Comparison of ENCODE assay signal across 20 cellular contexts in the genomic region with DNA sequence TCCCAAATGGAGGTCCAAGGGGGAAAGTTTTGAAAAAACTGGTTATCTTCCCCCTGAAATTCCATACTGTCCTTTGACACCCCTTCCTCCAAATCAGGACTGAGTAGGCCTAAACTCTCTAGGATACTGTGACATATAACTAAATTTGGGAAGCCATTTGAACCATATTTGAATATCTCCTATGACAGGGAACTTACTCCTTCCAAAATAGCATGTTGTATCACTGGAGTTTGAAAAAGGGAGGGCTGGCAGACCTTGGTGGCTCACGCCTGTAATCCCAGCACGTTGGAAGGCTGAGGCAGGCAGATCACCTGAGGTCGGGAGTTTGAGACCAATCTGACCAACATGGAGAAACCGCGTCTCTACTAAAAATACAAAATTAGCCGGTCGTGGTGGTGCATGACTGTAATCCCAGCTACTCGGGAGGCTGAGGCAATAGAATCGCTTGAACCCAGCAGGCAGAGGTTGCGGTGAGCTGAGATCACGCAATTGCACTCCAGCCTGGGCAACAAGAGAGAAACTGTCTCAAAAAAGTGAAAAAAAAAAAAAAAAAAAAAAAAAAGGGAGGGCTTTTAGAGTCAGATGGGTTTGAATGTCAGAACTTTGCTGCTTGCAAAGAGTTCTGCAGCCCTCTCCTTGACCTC. TPM values are rescaled to one million over a fixed set of nuclear protein-coding genes. Genes with fewer than 3 reads are reported as not detected.
DNase-seq lines count a peak whose midpoint lies in the region; ATAC-seq, FAIRE-seq and TF ChIP-seq lines count a peak whose summit lies in the region.
"Had no signal": no experiment of that assay in that cellular context is flagged by ENCODE, and none has a peak within 500 bp of the region (broad histone marks: within the 10 kb centered on the region; RNA-seq: fewer than 3 reads in every experiment).

No MANE protein-coding gene starts in this region.

- H3K79me2 ChIP-seq in ACC112 (ENCODE audit: control insufficient read depth, insufficient read depth, low read length, unreplicated experiment) (peaks cover 35% of the 10 kb centered on the region), KMS-11 (ENCODE audit: insufficient read depth, low read depth) (peaks cover 12% of the 10 kb centered on the region; the same call in 1 of the 2 replicates), astrocyte (ENCODE audit: insufficient read depth, low read length) (peaks cover 64% of the 10 kb centered on the region)

- H3K9me3 ChIP-seq in astrocyte (ENCODE audit: insufficient read depth, low read depth, low read length): no peaks in the 10 kb centered on the region
- H3K9me3 ChIP-seq: SK-N-SH, suprapubic skin had no signal

- H3K4me2 ChIP-seq in KMS-11: peak overlapping the region; percentile 91
- H3K4me2 ChIP-seq in astrocyte (ENCODE audit: low read length): no peak overlapping the region
- H3K4me2 ChIP-seq: SK-N-SH had no signal

- ATAC-seq in naive B cell (ENCODE audit: low read depth in 2 of 2) (no peak), GM21737 (IDR thresholded peaks at IDR 0.05; ENCODE audit: unreplicated experiment) (no peak)

- no peak for TF ChIP-seq CTCF in KMS-11 (conservative IDR thresholded peaks at IDR 0.05; ENCODE audit: low read depth, low read length)
- TF ChIP-seq CTCF in astrocyte (IDR thresholded peaks at IDR 0.05; ENCODE audit: insufficient read depth, low read depth, low read length): no peak

- no peak for DNase-seq in astrocyte (ENCODE audit: low read depth)
- DNase-seq in naive B cell: no peak
- no peak for DNase-seq in posterior cingulate gyrus
- DNase-seq in activated CD4-positive, alpha-beta T cell treated with anti-CD3 and anti-CD28 coated beads, Interleukin-2, amount 50 U/mL, for 4 hours: no peak
- DNase-seq in amniotic stem cell (lab: John Stamatoyannopoulos, UW): no peak
- DNase-seq: activated CD4-positive, alpha-beta T cell treated with anti-CD3 and anti-CD28 coated beads for 4 hours; activated CD8-positive, alpha-beta memory T cell treated with anti-CD3 and anti-CD28 coated beads, Interleukin-2, amount 50 U/mL, for 48 hours; activated naive CD4-positive, alpha-beta T cell; COR-L47; HFFc6; NCI-H1930; NCI-H510A treated with DMSO at 0.1 percent for 48 hours; SK-N-SH; stimulated activated CD4-positive, alpha-beta T cell treated with anti-CD3 and anti-CD28 coated beads, Interleukin-4, amount 100 ng/mL, for 1 hour had no signal

- peaks cover 4% of the 10 kb centered on the region for H3K4me1 Mint-ChIP-seq in astrocyte (ENCODE audit: low read depth, unreplicated experiment)
- H3K4me1 Mint-ChIP-seq in naive B cell: peaks cover 24 to 50% (median 49%) of the 10 kb centered on the region in 3 donors

- no peak overlapping the region for H2AFZ ChIP-seq in ACC112 (ENCODE audit: low read length, unreplicated experiment)
- H2AFZ ChIP-seq in KMS-11 (ENCODE audit: low read depth): no peak overlapping the region
- no peak overlapping the region for H2AFZ ChIP-seq in astrocyte (ENCODE audit: low read depth, low read length)

- peak overlapping the region; percentile 34 for H3K27ac Mint-ChIP-seq in astrocyte (ENCODE audit: unreplicated experiment)
- peak overlapping the region in 4 of 6 donors; percentile 20 to 63 (median 38) for H3K27ac Mint-ChIP-seq in naive B cell
- H3K27ac Mint-ChIP-seq: HFFc6 had no signal

- intact Hi-C loops in posterior cingulate gyrus (cut with DNase I): no loop called here

- H3K27me3 ChIP-seq in ACC112 (ENCODE audit: insufficient read depth, low read length) (no peaks in the 10 kb centered on the region), KMS-11 (ENCODE audit: insufficient read depth, low read depth) (no peaks in the 10 kb centered on the region), astrocyte (ENCODE audit: insufficient read depth, low read length) (no peaks in the 10 kb centered on the region)
- H3K27me3 ChIP-seq: suprapubic skin had no signal

- H3K4me1 ChIP-seq in ACC112 (ENCODE audit: control insufficient read depth, insufficient read depth, low read length, unreplicated experiment) (peaks cover 21% of the 10 kb centered on the region), KMS-11 (ENCODE audit: low read depth, poor library complexity, severe bottlenecking) (peaks cover 79% of the 10 kb centered on the region), astrocyte (ENCODE audit: insufficient read depth, low read length) (no peaks in the 10 kb centered on the region)

- H3K36me3 ChIP-seq in ACC112 (ENCODE audit: insufficient read depth, low read length) (peaks cover 8% of the 10 kb centered on the region; the same call in 1 of the 2 replicates), KMS-11 (ENCODE audit: insufficient read depth) (no peaks in the 10 kb centered on the region; the same call in 1 of the 2 replicates), astrocyte (ENCODE audit: insufficient read depth, low read length) (peaks cover 6% of the 10 kb centered on the region)

- H3K4me3 ChIP-seq in ACC112 (ENCODE audit: low read depth, low read length): 0 out of 2 replicates have a peak overlapping the region, but pooled peaks have one; percentile 1
- no peak overlapping the region for H3K4me3 ChIP-seq in KMS-11 (IDR thresholded peaks at IDR 0.05; ENCODE audit: insufficient read depth, low read depth, low read length)
- no peak overlapping the region for H3K4me3 ChIP-seq in astrocyte (ENCODE audit: insufficient read depth, low read depth, low read length)
- H3K4me3 ChIP-seq: coronary artery, suprapubic skin had no signal

- H3K4me3 Mint-ChIP-seq in astrocyte (ENCODE audit: unreplicated experiment) (no peak overlapping the region), naive B cell (no peak overlapping the region)
- H3K4me3 Mint-ChIP-seq: HFFc6 had no signal

- FAIRE-seq in astrocyte (lab: Jason Lieb, UNC): no peak
- FAIRE-seq: islet of Langerhans had no signal

- no peaks in the 10 kb centered on the region for H3K27me3 Mint-ChIP-seq in astrocyte (ENCODE audit: low read depth, unreplicated experiment)
- H3K27me3 Mint-ChIP-seq in naive B cell: no peaks in the 10 kb centered on the region

- no peaks in the 10 kb centered on the region for H3K9me3 Mint-ChIP-seq in astrocyte (ENCODE audit: unreplicated experiment)
- H3K9me3 Mint-ChIP-seq in naive B cell: no peaks in the 10 kb centered on the region
- H3K9me3 Mint-ChIP-seq: HFFc6 had no signal

- H3K36me3 Mint-ChIP-seq in astrocyte (ENCODE audit: low read depth, unreplicated experiment) (peaks cover 13% of the 10 kb centered on the region), naive B cell (peaks cover 8 to 13% of the 10 kb centered on the region in 2 donors)

- H4K20me1 ChIP-seq in KMS-11 (ENCODE audit: insufficient read depth) (no peaks in the 10 kb centered on the region), astrocyte (ENCODE audit: insufficient read depth, low read length) (peaks cover 29% of the 10 kb centered on the region)

- H3K27ac ChIP-seq in ACC112 (ENCODE audit: low read depth, low read length) (peak overlapping the region; percentile 13; the same call in 1 of the 2 replicates), KMS-11 (peak overlapping the region; percentile 72), astrocyte (ENCODE audit: low read depth, low read length) (no peak overlapping the region)
- H3K27ac ChIP-seq: suprapubic skin had no signal

- peak overlapping the region; percentile 32; the same call in 1 of the 2 replicates for H3K9ac ChIP-seq in KMS-11
- no peak overlapping the region for H3K9ac ChIP-seq in astrocyte (ENCODE audit: low read length)
- H3K9ac ChIP-seq: SK-N-SH had no signal

RNA-seq across cellular contexts. Expression of a gene that starts 42.4 kb away (rescaled TPM):
- 73.4 and 84.9 TPM in 2 replicates for total RNA-seq in astrocyte
- 10 to 100 TPM in 5 of 6 donors, 1 to 10 TPM in 1; 6.0 to 14.2 (median 12.3) TPM for polyA plus RNA-seq in naive B cell (ENCODE audit: low read depth in 6 of 6)
